In the genomic region with DNA sequence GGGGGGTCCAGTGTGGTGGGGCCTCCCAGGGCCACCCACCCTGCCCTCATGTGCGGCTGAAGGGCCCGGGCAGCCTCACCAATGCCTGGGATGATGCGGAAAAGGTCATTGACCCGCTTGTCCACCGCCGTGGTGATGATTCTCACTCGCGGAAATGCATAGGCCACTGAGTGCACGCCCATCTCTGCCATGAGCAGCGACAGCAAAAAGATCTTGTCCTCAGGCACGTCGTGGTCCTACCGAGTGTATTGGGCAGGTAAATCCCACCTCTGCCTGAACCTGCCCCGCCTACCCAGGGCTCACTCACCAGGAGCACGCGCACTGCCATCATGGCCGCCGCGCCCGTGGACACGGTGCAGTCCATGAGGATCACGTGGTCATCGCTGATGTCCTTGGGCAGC, we compare ENCODE assay signal across 1 cellular context.
TF ChIP-seq lines count a peak whose summit lies in the region.

No MANE protein-coding gene starts in this region.

TF ChIP-seq in K562, 482 proteins besides CTCF, POLR2A, EP300 and RAD21:
- peak in 1 of 3 experiments; percentile 35 for TF ChIP-seq YY1 (IDR thresholded peaks at IDR 0.05; ENCODE audit: borderline replicate concordance in 1 of 3, control insufficient read depth in 1 of 3, extremely low read depth in 1 of 3, insufficient read depth in 3 of 3, insufficient read length in 1 of 3, insufficient replicate concordance in 2 of 3, low read depth in 1 of 3, low read length in 2 of 3)
- TF ChIP-seq RBM22 (IDR thresholded peaks at IDR 0.05; ENCODE audit: low read depth, low read length, poor library complexity, severe bottlenecking), result peak; percentile 76
- TF ChIP-seq RFX1 (IDR thresholded peaks at IDR 0.05), result no peak
TF ChIP-seq in K562: peak in this region for 2.
